ENCODE assay signal across 1 cellular context in the genomic region with DNA sequence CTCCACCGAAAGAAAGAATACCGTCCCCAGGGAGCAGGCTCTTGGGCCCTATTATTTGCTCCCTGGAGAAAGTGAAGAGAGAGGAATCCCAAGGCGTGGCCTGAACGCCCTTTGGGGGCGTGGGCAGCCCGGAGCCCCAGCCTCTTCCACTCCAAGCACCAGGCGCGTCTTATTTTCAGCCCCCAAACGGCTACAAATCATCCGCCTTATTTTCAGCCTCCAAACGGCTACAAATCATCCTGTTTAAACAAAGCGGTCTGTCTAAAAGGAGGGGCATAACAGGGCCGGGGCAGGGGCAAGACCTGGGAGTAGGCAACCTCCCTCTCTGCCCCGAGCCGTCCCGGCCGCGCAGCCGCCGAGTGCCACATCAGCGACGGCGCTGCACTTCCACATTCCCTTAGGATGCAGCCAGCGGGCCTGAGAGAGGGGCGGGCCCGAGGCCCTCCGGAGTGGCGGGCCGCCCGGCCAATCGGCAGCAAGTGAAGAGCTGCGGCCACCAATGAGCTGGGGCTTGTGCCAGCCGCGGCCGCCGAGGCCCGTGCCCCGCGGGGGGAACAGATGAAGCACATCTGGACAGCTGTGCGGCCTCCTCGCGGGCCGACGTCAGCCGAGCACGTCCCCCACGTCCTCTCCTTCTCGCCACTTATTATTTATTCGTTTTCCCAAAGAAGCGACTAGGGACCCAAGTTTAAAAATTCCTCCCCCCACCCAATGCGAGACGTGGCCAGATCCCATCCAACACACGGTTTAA.
TF ChIP-seq lines count a peak whose summit lies in the region.

A gene with protein sequence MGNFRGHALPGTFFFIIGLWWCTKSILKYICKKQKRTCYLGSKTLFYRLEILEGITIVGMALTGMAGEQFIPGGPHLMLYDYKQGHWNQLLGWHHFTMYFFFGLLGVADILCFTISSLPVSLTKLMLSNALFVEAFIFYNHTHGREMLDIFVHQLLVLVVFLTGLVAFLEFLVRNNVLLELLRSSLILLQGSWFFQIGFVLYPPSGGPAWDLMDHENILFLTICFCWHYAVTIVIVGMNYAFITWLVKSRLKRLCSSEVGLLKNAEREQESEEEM (plus strand): TSS at position 561 of the 751 bp plus-strand sequence. CDS start 62,593 bp downstream, outside the sequence.

TF ChIP-seq in HepG2, 621 proteins besides CTCF, POLR2A, EP300 and RAD21 (continued from another document and continues in another):
- TF ChIP-seq, protein P1, sequence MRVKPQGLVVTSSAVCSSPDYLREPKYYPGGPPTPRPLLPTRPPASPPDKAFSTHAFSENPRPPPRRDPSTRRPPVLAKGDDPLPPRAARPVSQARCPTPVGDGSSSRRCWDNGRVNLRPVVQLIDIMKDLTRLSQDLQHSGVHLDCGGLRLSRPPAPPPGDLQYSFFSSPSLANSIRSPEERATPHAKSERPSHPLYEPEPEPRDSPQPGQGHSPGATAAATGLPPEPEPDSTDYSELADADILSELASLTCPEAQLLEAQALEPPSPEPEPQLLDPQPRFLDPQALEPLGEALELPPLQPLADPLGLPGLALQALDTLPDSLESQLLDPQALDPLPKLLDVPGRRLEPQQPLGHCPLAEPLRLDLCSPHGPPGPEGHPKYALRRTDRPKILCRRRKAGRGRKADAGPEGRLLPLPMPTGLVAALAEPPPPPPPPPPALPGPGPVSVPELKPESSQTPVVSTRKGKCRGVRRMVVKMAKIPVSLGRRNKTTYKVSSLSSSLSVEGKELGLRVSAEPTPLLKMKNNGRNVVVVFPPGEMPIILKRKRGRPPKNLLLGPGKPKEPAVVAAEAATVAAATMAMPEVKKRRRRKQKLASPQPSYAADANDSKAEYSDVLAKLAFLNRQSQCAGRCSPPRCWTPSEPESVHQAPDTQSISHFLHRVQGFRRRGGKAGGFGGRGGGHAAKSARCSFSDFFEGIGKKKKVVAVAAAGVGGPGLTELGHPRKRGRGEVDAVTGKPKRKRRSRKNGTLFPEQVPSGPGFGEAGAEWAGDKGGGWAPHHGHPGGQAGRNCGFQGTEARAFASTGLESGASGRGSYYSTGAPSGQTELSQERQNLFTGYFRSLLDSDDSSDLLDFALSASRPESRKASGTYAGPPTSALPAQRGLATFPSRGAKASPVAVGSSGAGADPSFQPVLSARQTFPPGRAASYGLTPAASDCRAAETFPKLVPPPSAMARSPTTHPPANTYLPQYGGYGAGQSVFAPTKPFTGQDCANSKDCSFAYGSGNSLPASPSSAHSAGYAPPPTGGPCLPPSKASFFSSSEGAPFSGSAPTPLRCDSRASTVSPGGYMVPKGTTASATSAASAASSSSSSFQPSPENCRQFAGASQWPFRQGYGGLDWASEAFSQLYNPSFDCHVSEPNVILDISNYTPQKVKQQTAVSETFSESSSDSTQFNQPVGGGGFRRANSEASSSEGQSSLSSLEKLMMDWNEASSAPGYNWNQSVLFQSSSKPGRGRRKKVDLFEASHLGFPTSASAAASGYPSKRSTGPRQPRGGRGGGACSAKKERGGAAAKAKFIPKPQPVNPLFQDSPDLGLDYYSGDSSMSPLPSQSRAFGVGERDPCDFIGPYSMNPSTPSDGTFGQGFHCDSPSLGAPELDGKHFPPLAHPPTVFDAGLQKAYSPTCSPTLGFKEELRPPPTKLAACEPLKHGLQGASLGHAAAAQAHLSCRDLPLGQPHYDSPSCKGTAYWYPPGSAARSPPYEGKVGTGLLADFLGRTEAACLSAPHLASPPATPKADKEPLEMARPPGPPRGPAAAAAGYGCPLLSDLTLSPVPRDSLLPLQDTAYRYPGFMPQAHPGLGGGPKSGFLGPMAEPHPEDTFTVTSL (CRISPR knock-in tag; IDR thresholded peaks at IDR 0.05; ENCODE audit: borderline replicate concordance), result peak; percentile 75; the same call in 1 of the 2 replicates
- TF ChIP-seq LCORL (IDR thresholded peaks at IDR 0.05) (no peak), LCORL (CRISPR knock-in tag; IDR thresholded peaks at IDR 0.05) (peak; percentile 72), HOXA5 (CRISPR knock-in tag; IDR thresholded peaks at IDR 0.05) (peak; percentile 78), ZNF484 (CRISPR knock-in tag; IDR thresholded peaks at IDR 0.05; ENCODE audit: borderline replicate concordance, low read depth) (no peak), ZSCAN30 (CRISPR knock-in tag; IDR thresholded peaks at IDR 0.05) (no peak), FOXJ3 (CRISPR knock-in tag; IDR thresholded peaks at IDR 0.05; ENCODE audit: borderline replicate concordance) (peak; percentile 76; the same call in 1 of the 2 replicates), CREB1 (IDR thresholded peaks at IDR 0.05) (no peak), CREB1 (CRISPR knock-in tag; IDR thresholded peaks at IDR 0.05) (peak; percentile 61), PRDM10 (CRISPR knock-in tag; IDR thresholded peaks at IDR 0.05; ENCODE audit: low read depth) (peak; percentile 65; the same call in 1 of the 2 replicates), ELF1 (CRISPR knock-in tag; IDR thresholded peaks at IDR 0.05) (peak; percentile 48), MIER3 (CRISPR knock-in tag; IDR thresholded peaks at IDR 0.05; ENCODE audit: borderline replicate concordance) (no peak; the same call in 1 of the 2 replicates), ATM (IDR thresholded peaks at IDR 0.05; ENCODE audit: borderline replicate concordance) (no peak), ZNF253 (CRISPR knock-in tag; IDR thresholded peaks at IDR 0.05; ENCODE audit: borderline replicate concordance) (no peak; the same call in 1 of the 2 replicates), MATR3 (CRISPR knock-in tag; IDR thresholded peaks at IDR 0.05) (no peak), ZKSCAN1 (IDR thresholded peaks at IDR 0.05; ENCODE audit: low read length) (no peak), ZNF788 (CRISPR knock-in tag; IDR thresholded peaks at IDR 0.05; ENCODE audit: borderline replicate concordance) (peak; percentile 40; the same call in 1 of the 2 replicates), SCMH1 (CRISPR knock-in tag; IDR thresholded peaks at IDR 0.05; ENCODE audit: borderline replicate concordance) (no peak), ZNF839 (CRISPR knock-in tag; IDR thresholded peaks at IDR 0.05; ENCODE audit: borderline replicate concordance) (no peak), RARA (CRISPR knock-in tag; IDR thresholded peaks at IDR 0.05) (no peak), RFX3 (CRISPR knock-in tag; IDR thresholded peaks at IDR 0.05) (no peak), RBFOX2 (IDR thresholded peaks at IDR 0.05; ENCODE audit: low read depth, low read length) (peak; percentile 92), IKZF4 (CRISPR knock-in tag; IDR thresholded peaks at IDR 0.05; ENCODE audit: borderline replicate concordance, low read depth, not compliant biosample characterization) (no peak), ZNF567 (CRISPR knock-in tag; IDR thresholded peaks at IDR 0.05; ENCODE audit: borderline replicate concordance) (no peak), SKI (IDR thresholded peaks at IDR 0.05; ENCODE audit: partially characterized antibody) (no peak), CAMTA2 (CRISPR knock-in tag; IDR thresholded peaks at IDR 0.05; ENCODE audit: borderline replicate concordance) (no peak), CENPX (CRISPR knock-in tag; IDR thresholded peaks at IDR 0.05) (no peak), YY1 (IDR thresholded peaks at IDR 0.05; ENCODE audit: insufficient read depth, insufficient replicate concordance, low read depth, low read length) (peak; percentile 32), GMEB2 (CRISPR knock-in tag; IDR thresholded peaks at IDR 0.05; ENCODE audit: low read depth) (0 out of 2 replicates have a peak, but pooled peaks have one; percentile 33), KDM6A (CRISPR knock-in tag; IDR thresholded peaks at IDR 0.05; ENCODE audit: low read depth) (no peak), ZNF329 (CRISPR knock-in tag; IDR thresholded peaks at IDR 0.05; ENCODE audit: low read depth) (peak; percentile 58; the same call in 1 of the 2 replicates), ZNF713 (CRISPR knock-in tag; IDR thresholded peaks at IDR 0.05) (no peak), ZNF431 (CRISPR knock-in tag; IDR thresholded peaks at IDR 0.05; ENCODE audit: borderline replicate concordance, low read depth) (no peak), TBL1XR1 (IDR thresholded peaks at IDR 0.05; ENCODE audit: borderline replicate concordance, low read length, partially characterized antibody) (no peak)
- TF ChIP-seq, protein P2, sequence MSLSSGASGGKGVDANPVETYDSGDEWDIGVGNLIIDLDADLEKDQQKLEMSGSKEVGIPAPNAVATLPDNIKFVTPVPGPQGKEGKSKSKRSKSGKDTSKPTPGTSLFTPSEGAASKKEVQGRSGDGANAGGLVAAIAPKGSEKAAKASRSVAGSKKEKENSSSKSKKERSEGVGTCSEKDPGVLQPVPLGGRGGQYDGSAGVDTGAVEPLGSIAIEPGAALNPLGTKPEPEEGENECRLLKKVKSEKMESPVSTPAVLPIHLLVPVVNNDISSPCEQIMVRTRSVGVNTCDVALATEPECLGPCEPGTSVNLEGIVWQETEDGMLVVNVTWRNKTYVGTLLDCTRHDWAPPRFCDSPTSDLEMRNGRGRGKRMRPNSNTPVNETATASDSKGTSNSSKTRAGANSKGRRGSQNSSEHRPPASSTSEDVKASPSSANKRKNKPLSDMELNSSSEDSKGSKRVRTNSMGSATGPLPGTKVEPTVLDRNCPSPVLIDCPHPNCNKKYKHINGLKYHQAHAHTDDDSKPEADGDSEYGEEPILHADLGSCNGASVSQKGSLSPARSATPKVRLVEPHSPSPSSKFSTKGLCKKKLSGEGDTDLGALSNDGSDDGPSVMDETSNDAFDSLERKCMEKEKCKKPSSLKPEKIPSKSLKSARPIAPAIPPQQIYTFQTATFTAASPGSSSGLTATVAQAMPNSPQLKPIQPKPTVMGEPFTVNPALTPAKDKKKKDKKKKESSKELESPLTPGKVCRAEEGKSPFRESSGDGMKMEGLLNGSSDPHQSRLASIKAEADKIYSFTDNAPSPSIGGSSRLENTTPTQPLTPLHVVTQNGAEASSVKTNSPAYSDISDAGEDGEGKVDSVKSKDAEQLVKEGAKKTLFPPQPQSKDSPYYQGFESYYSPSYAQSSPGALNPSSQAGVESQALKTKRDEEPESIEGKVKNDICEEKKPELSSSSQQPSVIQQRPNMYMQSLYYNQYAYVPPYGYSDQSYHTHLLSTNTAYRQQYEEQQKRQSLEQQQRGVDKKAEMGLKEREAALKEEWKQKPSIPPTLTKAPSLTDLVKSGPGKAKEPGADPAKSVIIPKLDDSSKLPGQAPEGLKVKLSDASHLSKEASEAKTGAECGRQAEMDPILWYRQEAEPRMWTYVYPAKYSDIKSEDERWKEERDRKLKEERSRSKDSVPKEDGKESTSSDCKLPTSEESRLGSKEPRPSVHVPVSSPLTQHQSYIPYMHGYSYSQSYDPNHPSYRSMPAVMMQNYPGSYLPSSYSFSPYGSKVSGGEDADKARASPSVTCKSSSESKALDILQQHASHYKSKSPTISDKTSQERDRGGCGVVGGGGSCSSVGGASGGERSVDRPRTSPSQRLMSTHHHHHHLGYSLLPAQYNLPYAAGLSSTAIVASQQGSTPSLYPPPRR (CRISPR knock-in tag; IDR thresholded peaks at IDR 0.05; ENCODE audit: borderline replicate concordance), result peak; percentile 62; the same call in 1 of the 2 replicates
- TF ChIP-seq, protein P3, sequence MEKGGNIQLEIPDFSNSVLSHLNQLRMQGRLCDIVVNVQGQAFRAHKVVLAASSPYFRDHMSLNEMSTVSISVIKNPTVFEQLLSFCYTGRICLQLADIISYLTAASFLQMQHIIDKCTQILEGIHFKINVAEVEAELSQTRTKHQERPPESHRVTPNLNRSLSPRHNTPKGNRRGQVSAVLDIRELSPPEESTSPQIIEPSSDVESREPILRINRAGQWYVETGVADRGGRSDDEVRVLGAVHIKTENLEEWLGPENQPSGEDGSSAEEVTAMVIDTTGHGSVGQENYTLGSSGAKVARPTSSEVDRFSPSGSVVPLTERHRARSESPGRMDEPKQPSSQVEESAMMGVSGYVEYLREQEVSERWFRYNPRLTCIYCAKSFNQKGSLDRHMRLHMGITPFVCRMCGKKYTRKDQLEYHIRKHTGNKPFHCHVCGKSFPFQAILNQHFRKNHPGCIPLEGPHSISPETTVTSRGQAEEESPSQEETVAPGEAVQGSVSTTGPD (CRISPR knock-in tag; IDR thresholded peaks at IDR 0.05), result no peak
- TF ChIP-seq, protein P4, sequence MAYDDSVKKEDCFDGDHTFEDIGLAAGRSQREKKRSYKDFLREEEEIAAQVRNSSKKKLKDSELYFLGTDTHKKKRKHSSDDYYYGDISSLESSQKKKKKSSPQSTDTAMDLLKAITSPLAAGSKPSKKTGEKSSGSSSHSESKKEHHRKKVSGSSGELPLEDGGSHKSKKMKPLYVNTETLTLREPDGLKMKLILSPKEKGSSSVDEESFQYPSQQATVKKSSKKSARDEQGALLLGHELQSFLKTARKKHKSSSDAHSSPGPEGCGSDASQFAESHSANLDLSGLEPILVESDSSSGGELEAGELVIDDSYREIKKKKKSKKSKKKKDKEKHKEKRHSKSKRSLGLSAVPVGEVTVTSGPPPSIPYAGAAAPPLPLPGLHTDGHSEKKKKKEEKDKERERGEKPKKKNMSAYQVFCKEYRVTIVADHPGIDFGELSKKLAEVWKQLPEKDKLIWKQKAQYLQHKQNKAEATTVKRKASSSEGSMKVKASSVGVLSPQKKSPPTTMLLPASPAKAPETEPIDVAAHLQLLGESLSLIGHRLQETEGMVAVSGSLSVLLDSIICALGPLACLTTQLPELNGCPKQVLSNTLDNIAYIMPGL (CRISPR knock-in tag; IDR thresholded peaks at IDR 0.05; ENCODE audit: borderline replicate concordance in 1 of 2, low read depth in 1 of 2), result peak; percentile 73 to 83
